1 cellular context compared by ENCODE assay signal in genomic region chr3:193897288-193897687, GRCh38.
TF ChIP-seq lines count a peak whose summit lies in the region.

No MANE protein-coding gene starts in this region.

TF ChIP-seq in H1, 55 proteins besides CTCF, POLR2A, EP300 and RAD21:
- TF ChIP-seq EGR1 (IDR thresholded peaks at IDR 0.05; ENCODE audit: borderline replicate concordance, low read depth, low read length) (no peak), HDAC2 (IDR thresholded peaks at IDR 0.05; ENCODE audit: borderline replicate concordance in 1 of 2, low read depth in 2 of 2, low read length in 2 of 2) (no peak), ASH2L (IDR thresholded peaks at IDR 0.05; ENCODE audit: low read length) (no peak), TCF12 (IDR thresholded peaks at IDR 0.05; ENCODE audit: low read depth, low read length) (no peak), BCL11A (IDR thresholded peaks at IDR 0.05; ENCODE audit: low read depth in 2 of 2, low read length in 2 of 2) (no peak), ZNF274 (IDR thresholded peaks at IDR 0.05; ENCODE audit: borderline replicate concordance, extremely low read depth, low read length) (no peak), RFX5 (IDR thresholded peaks at IDR 0.05; ENCODE audit: borderline replicate concordance, low read depth, low read length) (no peak), SIN3A (conservative IDR thresholded peaks at IDR 0.05 in 1 of 2, IDR thresholded peaks at IDR 0.05 in 1 of 2; ENCODE audit: low read depth in 1 of 2, low read length in 2 of 2) (no peak), SP2 (IDR thresholded peaks at IDR 0.05; ENCODE audit: low read length) (no peak), RXRA (IDR thresholded peaks at IDR 0.05; ENCODE audit: insufficient read depth, low read depth, low read length) (no peak), CHD7 (IDR thresholded peaks at IDR 0.05; ENCODE audit: insufficient replicate concordance, low read length) (no peak), SAP30 (IDR thresholded peaks at IDR 0.05; ENCODE audit: insufficient read depth, insufficient replicate concordance, low read length) (no peak), CTBP2 (IDR thresholded peaks at IDR 0.05; ENCODE audit: borderline replicate concordance, insufficient read depth, insufficient read length, low read length) (no peak)
- TF ChIP-seq, protein P1, sequence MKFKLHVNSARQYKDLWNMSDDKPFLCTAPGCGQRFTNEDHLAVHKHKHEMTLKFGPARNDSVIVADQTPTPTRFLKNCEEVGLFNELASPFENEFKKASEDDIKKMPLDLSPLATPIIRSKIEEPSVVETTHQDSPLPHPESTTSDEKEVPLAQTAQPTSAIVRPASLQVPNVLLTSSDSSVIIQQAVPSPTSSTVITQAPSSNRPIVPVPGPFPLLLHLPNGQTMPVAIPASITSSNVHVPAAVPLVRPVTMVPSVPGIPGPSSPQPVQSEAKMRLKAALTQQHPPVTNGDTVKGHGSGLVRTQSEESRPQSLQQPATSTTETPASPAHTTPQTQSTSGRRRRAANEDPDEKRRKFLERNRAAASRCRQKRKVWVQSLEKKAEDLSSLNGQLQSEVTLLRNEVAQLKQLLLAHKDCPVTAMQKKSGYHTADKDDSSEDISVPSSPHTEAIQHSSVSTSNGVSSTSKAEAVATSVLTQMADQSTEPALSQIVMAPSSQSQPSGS (IDR thresholded peaks at IDR 0.05; ENCODE audit: low read length) = no peak
